In the genomic region with DNA sequence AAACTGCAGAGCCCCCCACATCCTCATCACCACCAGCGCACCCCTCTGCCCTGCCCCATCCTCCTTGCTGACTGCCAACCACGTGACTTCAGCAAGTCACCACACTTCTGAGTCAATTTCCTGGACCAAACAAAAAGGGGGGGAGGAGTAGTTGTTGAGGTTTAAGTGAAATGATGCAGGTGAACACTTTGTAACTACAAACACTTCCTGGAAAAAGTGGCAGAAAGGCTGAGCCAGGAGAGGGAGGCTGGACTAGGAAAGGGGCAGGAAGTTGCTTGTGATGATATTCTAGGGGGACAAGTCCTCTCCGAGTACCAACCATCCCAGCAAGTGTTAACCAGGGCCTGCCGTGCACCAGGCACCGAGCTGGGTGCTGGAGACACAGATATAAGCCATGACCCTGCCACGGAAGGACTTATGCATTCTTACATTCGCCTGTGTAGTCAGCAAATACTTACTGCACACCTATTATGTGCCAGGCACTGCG, we compare ENCODE assay signal across 8 cellular contexts.
A peak's percentile ranks its signal among the peaks of the same experiment; 100 is the strongest.
DNase-seq lines count a peak whose midpoint lies in the region; ATAC-seq and TF ChIP-seq lines count a peak whose summit lies in the region.

No MANE protein-coding gene starts in this region.

- POLR2A ChIA-PET in SK-N-SH (lab: Yijun Ruan, JAX) = no interaction called here

- DNase-seq in SK-N-SH = no peak
- peak; percentile 60 to 71 for DNase-seq in activated naive CD4-positive, alpha-beta T cell treated with anti-CD3 and anti-CD28 coated beads, Interleukin-2, amount 50 U/mL, for 72 hours (ENCODE audit: low spot score in 2 of 2)
- DNase-seq in right lobe of liver = no peak
- no peak for DNase-seq in suprapubic skin (ENCODE audit: low spot score in 2 of 2)
- DNase-seq in NCI-H2227 treated with DMSO at 0.1 percent for 48 hours (lab: John Stamatoyannopoulos, UW) = no peak

- no peaks in the 10 kb centered on the region for H3K9me2 ChIP-seq in SK-N-SH

- no peak overlapping the region for H2AFZ ChIP-seq in SK-N-SH (ENCODE audit: low read depth)

- intact Hi-C loops in right lobe of liver (cut with DNase I) = no loop called here

- TF ChIP-seq POLR2A in right lobe of liver (IDR thresholded peaks at IDR 0.05) (no peak), suprapubic skin (IDR thresholded peaks at IDR 0.05) (no peak)

- H3K27me3 ChIP-seq in BLaER1 treated with 17β-estradiol and CSF1 and Interleukin-3, amounts not matched to agents 10 nM and 100 nM = no peaks in the 10 kb centered on the region
- no peaks in the 10 kb centered on the region for H3K27me3 ChIP-seq in SK-N-SH (ENCODE audit: insufficient read depth)
- H3K27me3 ChIP-seq in right lobe of liver = no peaks in the 10 kb centered on the region
- peaks cover 1% of the 10 kb centered on the region for H3K27me3 ChIP-seq in suprapubic skin

- H3K79me2 ChIP-seq in SK-N-SH (ENCODE audit: insufficient read depth) = no peaks in the 10 kb centered on the region

- peak overlapping the region; percentile 13 to 78 (median 65); a peak in 19 of 22 replicates for H3K9ac ChIP-seq in BLaER1 treated with 17β-estradiol and CSF1 and Interleukin-3, amounts not matched to agents 10 nM and 100 nM
- H3K9ac ChIP-seq in SK-N-SH = no peak overlapping the region

- peak overlapping the region in 4 of 10 experiments; percentile 6 to 31 (median 18); a peak in 4 of 20 replicates for H3K4me3 ChIP-seq in BLaER1 treated with 17β-estradiol and CSF1 and Interleukin-3, amounts not matched to agents 10 nM and 100 nM
- H3K4me3 ChIP-seq in SK-N-SH (ENCODE audit: low read depth in 2 of 2, low read length in 1 of 2) (no peak overlapping the region), right lobe of liver (no peak overlapping the region), suprapubic skin (no peak overlapping the region)

- peaks cover 9 to 26% (median 17%) of the 10 kb centered on the region in 11 experiments; a peak in 21 of 22 replicates for H3K9me3 ChIP-seq in BLaER1 treated with 17β-estradiol and CSF1 and Interleukin-3, amounts not matched to agents 10 nM and 100 nM (replicated peaks in 1 of 11)
- H3K9me3 ChIP-seq in SK-N-SH (no peaks in the 10 kb centered on the region), right lobe of liver (no peaks in the 10 kb centered on the region), suprapubic skin (no peaks in the 10 kb centered on the region)

- TF ChIP-seq RAD21 in SK-N-SH (IDR thresholded peaks at IDR 0.05; ENCODE audit: low read length) = no peak

- H4K20me1 ChIP-seq in BLaER1 treated with 17β-estradiol and CSF1 and Interleukin-3, amounts not matched to agents 10 nM and 100 nM = peaks cover 0 to 100% (median 0%) of the 10 kb centered on the region in 11 experiments; a peak in 6 of 22 replicates
- H4K20me1 ChIP-seq in SK-N-SH (ENCODE audit: insufficient read depth) = 0 out of 2 replicates have a peak, but pooled peaks cover 4% of the 10 kb centered on the region

- no peak for TF ChIP-seq CTCF in SK-N-SH (IDR thresholded peaks at IDR 0.05)
- no peak for TF ChIP-seq CTCF in right lobe of liver (IDR thresholded peaks at IDR 0.05)
- TF ChIP-seq CTCF in suprapubic skin (IDR thresholded peaks at IDR 0.05) = no peak

- no peak for TF ChIP-seq EP300 in SK-N-SH (IDR thresholded peaks at IDR 0.05; ENCODE audit: borderline replicate concordance in 1 of 2, low read depth in 1 of 2, low read length in 1 of 2)
- no peak for TF ChIP-seq EP300 in suprapubic skin (IDR thresholded peaks at IDR 0.05)

- WGBS in SK-N-SH (ENCODE audit: low lambda C conversion rate) = 54% methylated on average over 8 of the region's 8 CpGs
- 58% methylated on average over 4 of the region's 8 CpGs for WGBS in right lobe of liver (ENCODE audit: insufficient coverage, low coverage, low lambda C conversion rate, missing lambda C conversion rate)
- WGBS in suprapubic skin = 52% methylated on average over 8 of the region's 8 CpGs

- H3K27ac ChIP-seq in BLaER1 treated with 17β-estradiol and CSF1 and Interleukin-3, amounts not matched to agents 10 nM and 100 nM = peak overlapping the region; percentile 31 to 95 (median 82); a peak in 21 of 22 replicates
- no peak overlapping the region for H3K27ac ChIP-seq in SK-N-SH (ENCODE audit: low read depth in 2 of 2, low read length in 1 of 2)
- peak overlapping the region; percentile 13 to 49 (median 21) for H3K27ac ChIP-seq in right lobe of liver
- peak overlapping the region; percentile 29 for H3K27ac ChIP-seq in suprapubic skin

- no peaks in the 10 kb centered on the region for H3F3A ChIP-seq in SK-N-SH (replicated peaks; ENCODE audit: insufficient read depth)

- CTCF ChIA-PET in SK-N-SH (lab: Yijun Ruan, JAX) = no interaction called here

- H3K9me3 Mint-ChIP-seq in activated naive CD4-positive, alpha-beta T cell treated with anti-CD3 and anti-CD28 coated beads, Interleukin-2, amount 50 U/mL, for 72 hours = peaks cover 0 to 14% of the 10 kb centered on the region in 2 donors

- H3K4me2 ChIP-seq in BLaER1 treated with 17β-estradiol and CSF1 and Interleukin-3, amounts not matched to agents 10 nM and 100 nM = peak overlapping the region; percentile 66 to 94 (median 82)
- no peak overlapping the region for H3K4me2 ChIP-seq in SK-N-SH

- peaks cover 0 to 34% (median 0%) of the 10 kb centered on the region in 11 experiments; a peak in 10 of 22 replicates for H3K36me3 ChIP-seq in BLaER1 treated with 17β-estradiol and CSF1 and Interleukin-3, amounts not matched to agents 10 nM and 100 nM
- H3K36me3 ChIP-seq in SK-N-SH (replicated peaks in 1 of 2; ENCODE audit: control insufficient read depth in 1 of 2, insufficient read depth in 2 of 2, low read length in 1 of 2) (no peaks in the 10 kb centered on the region), right lobe of liver (no peaks in the 10 kb centered on the region), suprapubic skin (no peaks in the 10 kb centered on the region)

- peak; percentile 50 for ATAC-seq in HG02763 (IDR thresholded peaks at IDR 0.05; ENCODE audit: unreplicated experiment)
- ATAC-seq in activated naive CD4-positive, alpha-beta T cell treated with anti-CD3 and anti-CD28 coated beads, Interleukin-2, amount 50 U/mL, for 72 hours = peak; percentile 89 to 91
- ATAC-seq in right lobe of liver = peak; percentile 59 to 66 (median 61)
- ATAC-seq in HG03159 (IDR thresholded peaks at IDR 0.05; ENCODE audit: unreplicated experiment) = no peak

- peak overlapping the region; percentile 97 to 99 for H3K27ac Mint-ChIP-seq in activated naive CD4-positive, alpha-beta T cell treated with anti-CD3 and anti-CD28 coated beads, Interleukin-2, amount 50 U/mL, for 72 hours

- H3K4me1 ChIP-seq in BLaER1 treated with 17β-estradiol and CSF1 and Interleukin-3, amounts not matched to agents 10 nM and 100 nM = peaks cover 42 to 96% (median 87%) of the 10 kb centered on the region in 10 experiments
- H3K4me1 ChIP-seq in SK-N-SH (ENCODE audit: control insufficient read depth in 1 of 2, insufficient read depth in 2 of 2, low read depth in 1 of 2, low read length in 1 of 2) (peaks cover 4 to 6% of the 10 kb centered on the region in 2 experiments; a peak in 1 of 4 replicates), right lobe of liver (no peaks in the 10 kb centered on the region), suprapubic skin (peaks cover 6% of the 10 kb centered on the region)

- peaks cover 19 to 60% of the 10 kb centered on the region in 2 donors for H3K36me3 Mint-ChIP-seq in activated naive CD4-positive, alpha-beta T cell treated with anti-CD3 and anti-CD28 coated beads, Interleukin-2, amount 50 U/mL, for 72 hours

TF ChIP-seq in SK-N-SH, 30 proteins besides CTCF, POLR2A, EP300 and RAD21:
- TF ChIP-seq FOXM1 (IDR thresholded peaks at IDR 0.05; ENCODE audit: low read depth) (no peak), FOSL2 (IDR thresholded peaks at IDR 0.05; ENCODE audit: borderline replicate concordance, low read depth) (peak; percentile 6; the same call in 1 of the 2 replicates), EZH2phosphoT487 (IDR thresholded peaks at IDR 0.05; ENCODE audit: borderline replicate concordance, low read depth) (no peak), ELF1 (IDR thresholded peaks at IDR 0.05) (no peak), TCF12 (IDR thresholded peaks at IDR 0.05) (0 out of 2 replicates have a peak, but pooled peaks have one; percentile 8)
- TF ChIP-seq, protein P1, sequence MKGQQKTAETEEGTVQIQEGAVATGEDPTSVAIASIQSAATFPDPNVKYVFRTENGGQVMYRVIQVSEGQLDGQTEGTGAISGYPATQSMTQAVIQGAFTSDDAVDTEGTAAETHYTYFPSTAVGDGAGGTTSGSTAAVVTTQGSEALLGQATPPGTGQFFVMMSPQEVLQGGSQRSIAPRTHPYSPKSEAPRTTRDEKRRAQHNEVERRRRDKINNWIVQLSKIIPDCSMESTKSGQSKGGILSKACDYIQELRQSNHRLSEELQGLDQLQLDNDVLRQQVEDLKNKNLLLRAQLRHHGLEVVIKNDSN (IDR thresholded peaks at IDR 0.05; ENCODE audit: borderline replicate concordance, low read depth) = peak; percentile 84

Comparison
In these comparisons a context has a peak if more than half of its experiments do, and no peak if none do; other contexts are left out.
1. H3K27ac ChIP-seq: peak in BLaER1 treated with 17β-estradiol and CSF1 and Interleukin-3, amounts not matched to agents 10 nM and 100 nM (11 of 11), right lobe of liver (3 of 3) and suprapubic skin (single experiment); none in SK-N-SH (0 of 2).
2. DNase-seq: peak in activated naive CD4-positive, alpha-beta T cell treated with anti-CD3 and anti-CD28 coated beads, Interleukin-2, amount 50 U/mL, for 72 hours (2 of 2); none in SK-N-SH (single experiment), right lobe of liver (0 of 3), suprapubic skin (0 of 2) and NCI-H2227 treated with DMSO at 0.1 percent for 48 hours (single experiment).